ENCODE assay signal across 9 cellular contexts in genomic region chr11:108593910-108594434, GRCh38. TPM values are rescaled to one million over a fixed set of nuclear protein-coding genes. Genes with fewer than 3 reads are reported as not detected.
DNase-seq lines count a peak whose midpoint lies in the region; ATAC-seq and TF ChIP-seq lines count a peak whose summit lies in the region.
"Had no signal": no experiment of that assay in that cellular context is flagged by ENCODE, and none has a peak within 500 bp of the region (broad histone marks: within the 10 kb centered on the region; RNA-seq: fewer than 3 reads in every experiment).

No MANE protein-coding gene starts in this region.

- peaks cover 16% of the 10 kb centered on the region for H3K27me3 ChIP-seq in GM23338 (ENCODE audit: insufficient read depth)
- H3K27me3 ChIP-seq in WERI-Rb-1 (ENCODE audit: insufficient read depth, low read depth, severe bottlenecking) = no peaks in the 10 kb centered on the region
- peaks cover 17% of the 10 kb centered on the region for H3K27me3 ChIP-seq in gastroesophageal sphincter
- H3K27me3 ChIP-seq in skeletal muscle satellite cell (ENCODE audit: control insufficient read depth, insufficient read depth, low read length) = peaks cover 8% of the 10 kb centered on the region

- no peaks in the 10 kb centered on the region for H3K9me3 Mint-ChIP-seq in GM23338

- no peaks in the 10 kb centered on the region for H3F3A ChIP-seq in GM23338 (replicated peaks; ENCODE audit: low read depth)

- H3K27me3 Mint-ChIP-seq in GM23338 (ENCODE audit: insufficient read depth, low read depth, poor library complexity) = peaks cover 14% of the 10 kb centered on the region

- no peak for TF ChIP-seq EP300 in gastroesophageal sphincter (IDR thresholded peaks at IDR 0.05)

- ATAC-seq in GM23338 (no peak), gastroesophageal sphincter (no peak), GM18505 (IDR thresholded peaks at IDR 0.05; ENCODE audit: unreplicated experiment) (no peak), GM18868 (IDR thresholded peaks at IDR 0.05; ENCODE audit: unreplicated experiment) (no peak)

- no peaks in the 10 kb centered on the region for H3K36me3 Mint-ChIP-seq in GM23338 (ENCODE audit: low read depth)

- no peak for DNase-seq in GM23338 (ENCODE audit: low spot score)
- peak; percentile 12 for DNase-seq in WERI-Rb-1
- no peak for DNase-seq in cerebellum (ENCODE audit: low spot score)
- no peak for DNase-seq in stimulated activated CD4-positive, alpha-beta T cell treated with anti-CD3 and anti-CD28 coated beads, Interleukin-2, amount 100 ng/mL, for 24 hours
- DNase-seq: GOT3 had no signal

- no peak for TF ChIP-seq POLR2A in gastroesophageal sphincter (IDR thresholded peaks at IDR 0.05)
- TF ChIP-seq POLR2A in GM18505 (IDR thresholded peaks at IDR 0.05; ENCODE audit: borderline replicate concordance, extremely low read depth, insufficient read depth, insufficient read length) = no peak

- no peak overlapping the region for H3K9ac ChIP-seq in skeletal muscle satellite cell (ENCODE audit: low read depth, low read length)

- H3K9me3 ChIP-seq in WERI-Rb-1 (ENCODE audit: severe bottlenecking) (no peaks in the 10 kb centered on the region), gastroesophageal sphincter (no peaks in the 10 kb centered on the region), skeletal muscle satellite cell (replicated peaks; ENCODE audit: low read length) (no peaks in the 10 kb centered on the region)

- H3K4me1 ChIP-seq in GM23338 (ENCODE audit: insufficient read depth) (peaks cover 18% of the 10 kb centered on the region), gastroesophageal sphincter (peaks cover 0 to 16% (median 4%) of the 10 kb centered on the region in 3 donors), skeletal muscle satellite cell (ENCODE audit: control insufficient read depth, insufficient read depth, low read length) (peaks cover 5% of the 10 kb centered on the region)

- no peaks in the 10 kb centered on the region for H4K20me1 ChIP-seq in GM23338 (replicated peaks; ENCODE audit: insufficient read depth)

- H3K4me2 ChIP-seq in GM23338 (peak overlapping the region; percentile 73), skeletal muscle satellite cell (ENCODE audit: low read length) (peak overlapping the region; percentile 98)

- H3K4me3 ChIP-seq in GM23338 (peak overlapping the region; percentile 65), WERI-Rb-1 (ENCODE audit: low read depth, low read length) (peak overlapping the region; percentile 72), gastroesophageal sphincter (peak overlapping the region; percentile 55 to 77), skeletal muscle satellite cell (ENCODE audit: low read length) (peak overlapping the region; percentile 85)

- no peak for TF ChIP-seq CTCF in GM23338 (conservative IDR thresholded peaks at IDR 0.05; ENCODE audit: low read depth in 2 of 2)
- no peak for TF ChIP-seq CTCF in WERI-Rb-1 (IDR thresholded peaks at IDR 0.05; ENCODE audit: low read depth, low read length)
- TF ChIP-seq CTCF in gastroesophageal sphincter (IDR thresholded peaks at IDR 0.05) = no peak

- H3K36me3 ChIP-seq in GM23338 (ENCODE audit: insufficient read depth) (no peaks in the 10 kb centered on the region), WERI-Rb-1 (no peaks in the 10 kb centered on the region), gastroesophageal sphincter (no peaks in the 10 kb centered on the region), skeletal muscle satellite cell (ENCODE audit: insufficient read depth, low read length) (no peaks in the 10 kb centered on the region)

- 21 to 24% methylated on average over 3 to 5 of the region's 5 CpGs for WGBS in gastroesophageal sphincter (ENCODE audit: low coverage in 1 of 2), 2 donors

- peak overlapping the region; percentile 93 for H3K4me3 Mint-ChIP-seq in GM23338

- peak overlapping the region; percentile 82 for H3K27ac ChIP-seq in GM23338 (ENCODE audit: low read depth)
- peak overlapping the region; percentile 79 for H3K27ac ChIP-seq in WERI-Rb-1
- H3K27ac ChIP-seq in gastroesophageal sphincter = peak overlapping the region in 1 of 4 donors; percentile 48

- peak overlapping the region; percentile 68; the same call in 1 of the 2 replicates for H3K27ac Mint-ChIP-seq in GM23338

- H2AFZ ChIP-seq in GM23338 = peak overlapping the region; percentile 28; the same call in 1 of the 2 replicates

- peaks cover 23% of the 10 kb centered on the region for H3K4me1 Mint-ChIP-seq in GM23338

- H3K79me2 ChIP-seq in GM23338 (replicated peaks; ENCODE audit: insufficient read depth) = peaks cover 16% of the 10 kb centered on the region; the same call in 1 of the 2 replicates

- H3K9me2 ChIP-seq in GM23338 (ENCODE audit: insufficient read depth) = no peaks in the 10 kb centered on the region

TF ChIP-seq in GM23338, 12 proteins besides CTCF, POLR2A, EP300 and RAD21 (continues in another document):
- TF ChIP-seq REST (IDR thresholded peaks at IDR 0.05; ENCODE audit: unreplicated experiment) = no peak

RNA-seq across cellular contexts. Expression of gene EXPH5, which starts 0.4 kb away (rescaled TPM):
- total RNA-seq in GM23338 (2014; rRNA removed; shearing (Covaris generic)) = 8.4 and 12.6 TPM in 2 replicates
- 2.6 and 3.6 TPM in 2 replicates for polyA plus RNA-seq in GM23338 (2016; fragmentation: Nextera tagmentation; extraction: Ambion mirVana)
- total RNA-seq in gastroesophageal sphincter (1 to 10 TPM; 1.1 to 4.8 (median 4.0) TPM), cerebellum (8.8 TPM)
- under 0.01 and 0.66 TPM in 2 replicates for total RNA-seq in skeletal muscle satellite cell (2012; rRNA removed)
